ENCODE assay signal across 25 cellular contexts in genomic region chr5:150101019-150101418, GRCh38. TPM values are rescaled to one million over a fixed set of nuclear protein-coding genes. Genes with fewer than 3 reads are reported as not detected.
DNase-seq lines count a peak whose midpoint lies in the region; ATAC-seq and TF ChIP-seq lines count a peak whose summit lies in the region.
"Had no signal": no experiment of that assay in that cellular context is flagged by ENCODE, and none has a peak within 500 bp of the region (broad histone marks: within the 10 kb centered on the region; RNA-seq: fewer than 3 reads in every experiment).

No MANE protein-coding gene starts in this region.

- TF ChIP-seq CTCF in right atrium auricular region (IDR thresholded peaks at IDR 0.05) (no peak), WTC11 (IDR thresholded peaks at IDR 0.05) (no peak), tibial artery (IDR thresholded peaks at IDR 0.05) (no peak)

- H3K4me3 ChIP-seq in right atrium auricular region (no peak overlapping the region), tibial artery (no peak overlapping the region)
- H3K4me3 ChIP-seq: GM23248 had no signal

- CTCF ChIA-PET in WTC11 (lab: Charles Lee), result interaction anchor here (0.9 to 1.1 kb wide), 2 partner anchors 11 to 22 kb away, joined by 3 read pairs; no protein-coding TSS in a partner anchor

- H3K27me3 ChIP-seq in right atrium auricular region, result no peaks in the 10 kb centered on the region
- no peaks in the 10 kb centered on the region for H3K27me3 ChIP-seq in tibial artery

- H3K27ac ChIP-seq in right atrium auricular region (no peak overlapping the region), tibial artery (no peak overlapping the region)
- H3K27ac ChIP-seq: GM23248, HL-60 had no signal

- no peak overlapping the region for H3K27ac Mint-ChIP-seq in WTC11
- H3K27ac Mint-ChIP-seq: CD4-positive, alpha-beta T cell had no signal

- H3K36me3 Mint-ChIP-seq in WTC11, result no peaks in the 10 kb centered on the region

- no peaks in the 10 kb centered on the region for H3K4me1 ChIP-seq in right atrium auricular region
- no peaks in the 10 kb centered on the region for H3K4me1 ChIP-seq in tibial artery
- H3K4me1 ChIP-seq: Caco-2 had no signal

- DNase-seq in right atrium auricular region (ENCODE audit: low spot score) (peak; percentile 44), Right ventricle myocardium inferior (ENCODE audit: missing footprints) (no peak), WTC11 (ENCODE audit: low spot score) (no peak), iPS-NIHi7 (ENCODE audit: extremely low spot score) (peak; percentile 41), tibial artery (no peak)
- DNase-seq in stimulated activated naive CD8-positive, alpha-beta T cell treated with anti-CD3 and anti-CD28 coated beads, Interleukin-15, Interleukin-2, amounts not matched to agents 100 U/mL and 50 U/mL, for 24 hours, result no peak
- DNase-seq: Caco-2; CD4-positive, alpha-beta T cell; DMS153; GDM1; GM23248; IMR-90; Kasumi-1; MM.1S; NCI-H1092; NCI-H1436 treated with DMSO at 0.1 percent for 48 hours; NCI-H2029; NCI-H2171 treated with DMSO at 0.1 percent for 48 hours; NCI-H446 treated with DMSO at 0.1 percent for 48 hours; NCI-H69; SHP77 treated with DMSO at 0.1 percent for 48 hours; SK-N-SH had no signal

- H3K9me3 ChIP-seq in right atrium auricular region (no peaks in the 10 kb centered on the region), tibial artery (no peaks in the 10 kb centered on the region)
- H3K9me3 ChIP-seq: Caco-2, SK-N-SH had no signal

- no peaks in the 10 kb centered on the region for H3K4me1 Mint-ChIP-seq in WTC11

- intact Hi-C loops in Right ventricle myocardium inferior (cut with DNase I), result no loop called here
- intact Hi-C loops in tibial artery (cut with DNase I; ENCODE audit: low total_unique reads), result no loop called here

- no peaks in the 10 kb centered on the region for H3K36me3 ChIP-seq in right atrium auricular region
- H3K36me3 ChIP-seq in tibial artery, result no peaks in the 10 kb centered on the region

- peaks cover 4% of the 10 kb centered on the region for H3K9me3 Mint-ChIP-seq in WTC11
- H3K9me3 Mint-ChIP-seq: CD4-positive, alpha-beta T cell had no signal

- no peak for ATAC-seq in Right ventricle myocardium inferior
- peak; percentile 81 for ATAC-seq in WTC11
- ATAC-seq in HG02798 (IDR thresholded peaks at IDR 0.05; ENCODE audit: poor library complexity, unreplicated experiment), result no peak
- ATAC-seq in HG03280 (IDR thresholded peaks at IDR 0.05; ENCODE audit: unreplicated experiment), result no peak
- ATAC-seq in stimulated activated naive CD8-positive, alpha-beta T cell treated with anti-CD3 and anti-CD28 coated beads, Interleukin-15, Interleukin-2, amounts not matched to agents 100 U/mL and 50 U/mL, for 24 hours, result no peak

- H3K4me3 Mint-ChIP-seq in WTC11, result no peak overlapping the region
- H3K4me3 Mint-ChIP-seq: CD4-positive, alpha-beta T cell had no signal

- POLR2A ChIA-PET in WTC11 (lab: Charles Lee), result no interaction called here

- peaks cover 2% of the 10 kb centered on the region; the same call in 1 of the 2 replicates for H3K27me3 Mint-ChIP-seq in WTC11 (ENCODE audit: low read depth)
- H3K27me3 Mint-ChIP-seq: CD4-positive, alpha-beta T cell had no signal

TF ChIP-seq in WTC11, 78 proteins besides CTCF, POLR2A, EP300 and RAD21:
- no peak for TF ChIP-seq TCF7 (CRISPR knock-in tag; IDR thresholded peaks at IDR 0.05; ENCODE audit: low read depth)
- TF ChIP-seq SMAD3 (CRISPR knock-in tag; IDR thresholded peaks at IDR 0.05; ENCODE audit: borderline replicate concordance), result no peak
- no peak for TF ChIP-seq CREB1 (CRISPR knock-in tag; IDR thresholded peaks at IDR 0.05)
- no peak for TF ChIP-seq EMX1 (CRISPR knock-in tag; IDR thresholded peaks at IDR 0.05)
- no peak for TF ChIP-seq TEAD4 (CRISPR knock-in tag; IDR thresholded peaks at IDR 0.05)
- no peak for TF ChIP-seq ZNF317 (CRISPR knock-in tag; IDR thresholded peaks at IDR 0.05; ENCODE audit: borderline replicate concordance, low read depth)
- TF ChIP-seq GRHL2 (CRISPR knock-in tag; IDR thresholded peaks at IDR 0.05; ENCODE audit: insufficient replicate concordance, severe bottlenecking), result no peak
- TF ChIP-seq NFATC4 (CRISPR knock-in tag; IDR thresholded peaks at IDR 0.05), result no peak
- no peak for TF ChIP-seq E2F4 (CRISPR knock-in tag; IDR thresholded peaks at IDR 0.05; ENCODE audit: borderline replicate concordance, low read depth)
- TF ChIP-seq KAT7 (CRISPR knock-in tag; IDR thresholded peaks at IDR 0.05; ENCODE audit: borderline replicate concordance), result no peak
- TF ChIP-seq FOXJ3 (CRISPR knock-in tag; IDR thresholded peaks at IDR 0.05; ENCODE audit: borderline replicate concordance), result no peak
- no peak for TF ChIP-seq ZNF219 (CRISPR knock-in tag; IDR thresholded peaks at IDR 0.05; ENCODE audit: borderline replicate concordance)
- TF ChIP-seq MAX (CRISPR knock-in tag; IDR thresholded peaks at IDR 0.05), result no peak
- no peak for TF ChIP-seq ERG (CRISPR knock-in tag; IDR thresholded peaks at IDR 0.05)
- no peak for TF ChIP-seq CREM (CRISPR knock-in tag; IDR thresholded peaks at IDR 0.05)
- TF ChIP-seq ELF4 (CRISPR knock-in tag; IDR thresholded peaks at IDR 0.05; ENCODE audit: low read depth), result no peak
- no peak for TF ChIP-seq ATF1 (CRISPR knock-in tag; IDR thresholded peaks at IDR 0.05)
- no peak for TF ChIP-seq STAT6 (CRISPR knock-in tag; conservative IDR thresholded peaks at IDR 0.05; ENCODE audit: low read depth)
- no peak for TF ChIP-seq ZNF423 (CRISPR knock-in tag; IDR thresholded peaks at IDR 0.05)

RNA-seq across cellular contexts. Expression of gene CSF1R, which starts 14.7 kb away (rescaled TPM):
- 10 to 100 TPM; 11.2 to 24.6 TPM for total RNA-seq in right atrium auricular region
- total RNA-seq in Right ventricle myocardium inferior, result 21.9 TPM
- 0.07 to 0.20 TPM (median 0.14 TPM) in 3 replicates for total RNA-seq in WTC11 (2021)
- total RNA-seq: GM23248 had no signal

RNA-seq across cellular contexts. Expression of gene PDGFRB, which starts 54.6 kb away (rescaled TPM):
- 10 to 100 TPM; 68.3 to 68.7 TPM for total RNA-seq in right atrium auricular region
- total RNA-seq in Right ventricle myocardium inferior, result 57.2 TPM
- 5.0 to 7.9 TPM (median 5.1 TPM) in 3 replicates for total RNA-seq in WTC11 (2021)
- total RNA-seq: CD4-positive, alpha-beta T cell had no signal

Comparison
In these comparisons a context has a peak if more than half of its experiments do, and no peak if none do; other contexts are left out.
1. DNase-seq: peak in right atrium auricular region (single experiment) and iPS-NIHi7 (single experiment); none in Right ventricle myocardium inferior (single experiment), WTC11 (single experiment), stimulated activated naive CD8-positive, alpha-beta T cell treated with anti-CD3 and anti-CD28 coated beads, Interleukin-15, Interleukin-2, amounts not matched to agents 100 U/mL and 50 U/mL, for 24 hours (single experiment) and tibial artery (0 of 2).
2. RNA of gene CSF1R, which starts 14.7 kb away (total RNA-seq): 11.2 to 24.6 TPM in right atrium auricular region and 21.9 TPM in Right ventricle myocardium inferior (single experiment); 0.07 to 0.20 TPM in WTC11; every median in the first group is over 10 times any median in the second.